Comparison of ENCODE assay signal across 31 cellular contexts in the genomic region with DNA sequence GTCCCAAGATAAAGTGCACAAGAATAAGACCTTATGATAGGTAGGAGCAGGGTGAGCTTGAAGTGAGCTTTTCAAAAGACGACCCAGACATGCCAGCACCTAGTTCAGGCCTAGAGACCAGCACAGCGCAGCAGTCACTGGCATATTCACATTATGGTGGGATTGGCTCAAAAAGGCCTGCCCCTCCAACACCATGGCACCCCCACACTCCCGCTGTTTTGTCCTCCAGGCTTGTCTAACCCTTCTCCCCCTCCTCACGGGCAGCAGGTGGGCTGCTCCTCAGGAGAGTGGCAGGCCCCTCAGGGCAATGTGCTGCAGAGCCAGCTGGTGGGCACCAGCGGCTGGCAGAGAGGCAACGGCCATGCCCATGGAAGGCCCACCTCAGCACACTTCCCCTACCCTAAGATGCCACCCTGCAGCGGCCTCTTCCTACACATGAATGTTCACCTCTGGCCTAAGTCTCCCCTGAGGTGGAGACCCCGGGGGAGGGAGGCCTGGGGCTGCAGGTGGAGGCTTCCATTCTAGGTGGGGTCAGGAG. TPM values are rescaled to one million over a fixed set of nuclear protein-coding genes. Genes with fewer than 3 reads are reported as not detected.
"Had no signal": no experiment of that assay in that cellular context is flagged by ENCODE, and none has a peak within 500 bp of the region (broad histone marks: within the 10 kb centered on the region; RNA-seq: fewer than 3 reads in every experiment).

No MANE protein-coding gene starts in this region.

- DNase-seq: colonic mucosa; cortex of kidney; effector CD8-positive, alpha-beta T cell; effector memory CD8-positive, alpha-beta T cell; endodermal cell; erythroblast; esophagus squamous epithelium; foreskin fibroblast; foreskin melanocyte; gastrocnemius medialis; glutamatergic neuron; head of caudate nucleus; heart right ventricle; hippocampal formation; left cardiac atrium; left ventricle myocardium superior; lower lobe of right lung; mesenchymal stem cell had no signal

- FAIRE-seq: endometrium, islet of Langerhans, keratinocyte had no signal

- H3K4me3 ChIP-seq: colonic mucosa, esophagus squamous epithelium, gastrocnemius medialis, heart right ventricle, left lung, lower lobe of right lung, mucosa of descending colon had no signal

- H3K27ac ChIP-seq: colonic mucosa, epithelial cell of prostate, esophagus squamous epithelium, gastrocnemius medialis, heart right ventricle, left lung, lower lobe of right lung had no signal

- H3K36me3 ChIP-seq: colonic mucosa, lower lobe of right lung had no signal

- H3K27me3 ChIP-seq: colonic mucosa, esophagus squamous epithelium, gastrocnemius medialis, heart right ventricle, left lung had no signal

- H3K9me3 ChIP-seq: colonic mucosa, esophagus squamous epithelium, gastrocnemius medialis, heart right ventricle, left lung, lower lobe of right lung, mucosa of descending colon had no signal

- H3K4me1 ChIP-seq: colonic mucosa, gastrocnemius medialis, heart right ventricle, left lung, lower lobe of right lung had no signal

- ATAC-seq: effector memory CD8-positive, alpha-beta T cell; esophagus mucosa; gastrocnemius medialis; heart right ventricle; left cardiac atrium; left lung; left ventricle myocardium superior; lower lobe of right lung; mucosa of descending colon had no signal

RNA-seq across cellular contexts. Expression of a gene that starts 25.6 kb away (rescaled TPM):
- total RNA-seq: dermis microvascular lymphatic vessel endothelial cell, esophagus mucosa, gastrocnemius medialis, glomerular endothelial cell, heart right ventricle, left cardiac atrium, left lung, left ventricle myocardium superior, lower lobe of right lung, lung microvascular endothelial cell, mesenteric fat pad, mesothelial cell of epicardium, myocyte had no signal
- polyA plus RNA-seq: keratinocyte had no signal
